In genomic region chr4:79613269-79613995, GRCh38 we compare ENCODE assay signal across 22 cellular contexts.
DNase-seq lines count a peak whose midpoint lies in the region; ATAC-seq, FAIRE-seq and TF ChIP-seq lines count a peak whose summit lies in the region.
"Had no signal": no experiment of that assay in that cellular context is flagged by ENCODE, and none has a peak within 500 bp of the region (broad histone marks: within the 10 kb centered on the region; RNA-seq: fewer than 3 reads in every experiment).

No MANE protein-coding gene starts in this region.

- no peak for ATAC-seq in lower lobe of right lung
- ATAC-seq: CD8-positive, alpha-beta T cell; GM12878; HCT116 had no signal

- intact Hi-C loops in lower lobe of right lung (cut with DNase I), result no loop called here

- H3K36me3 ChIP-seq in lower lobe of right lung, result no peaks in the 10 kb centered on the region
- H3K36me3 ChIP-seq: BLaER1 had no signal

- peak; percentile 33 for DNase-seq in DMS 273 (lab: John Stamatoyannopoulos, UW; ENCODE audit: unreplicated experiment)
- no peak for DNase-seq in DMS 273 treated with DMSO at 0.1 percent for 48 hours (lab: John Stamatoyannopoulos, UW)
- no peak for DNase-seq in D721Med (ENCODE audit: insufficient read length, low spot score)
- DNase-seq in NCI-H446 treated with DMSO at 0.1 percent for 48 hours (lab: John Stamatoyannopoulos, UW), result peak; percentile 78
- no peak for DNase-seq in lower lobe of right lung
- DNase-seq in NCI-H69 (lab: John Stamatoyannopoulos, UW), result no peak
- DNase-seq: Caco-2; CD4-positive, CD25-positive, alpha-beta regulatory T cell; CD8-positive, alpha-beta T cell; DMS153; DND-41; GDM1; GM23248; H9 had no signal

- no peaks in the 10 kb centered on the region for H3K4me1 ChIP-seq in lower lobe of right lung
- H3K4me1 ChIP-seq: BLaER1, Caco-2 had no signal

- H3K4me3 ChIP-seq in lower lobe of right lung, result no peak overlapping the region
- H3K4me3 ChIP-seq: BLaER1, GM12878, GM23248 had no signal

- no peak overlapping the region for H3K27ac ChIP-seq in lower lobe of right lung
- H3K27ac ChIP-seq: 22Rv1, BLaER1, C4-2B, GM23248 had no signal

- H3K27me3 ChIP-seq in lower lobe of right lung (ENCODE audit: low read depth), result no peaks in the 10 kb centered on the region
- H3K27me3 ChIP-seq: BLaER1 had no signal

- no peak for TF ChIP-seq CTCF in D721Med (IDR thresholded peaks at IDR 0.05; ENCODE audit: insufficient read depth, missing control alignments)
- TF ChIP-seq CTCF in lower lobe of right lung (IDR thresholded peaks at IDR 0.05), result no peak

- FAIRE-seq in D721Med (lab: Jason Lieb, UNC), result peak; percentile 11
- FAIRE-seq: A204.1, GM12878, GM19239, H1 had no signal

- H3K9me3 ChIP-seq in lower lobe of right lung, result no peaks in the 10 kb centered on the region
- H3K9me3 ChIP-seq: BLaER1, Caco-2 had no signal

Comparison
In these comparisons a context has a peak if more than half of its experiments do, and no peak if none do; other contexts are left out.
1. DNase-seq: peak in DMS 273 (single experiment) and NCI-H446 treated with DMSO at 0.1 percent for 48 hours (single experiment); none in DMS 273 treated with DMSO at 0.1 percent for 48 hours (single experiment), D721Med (single experiment), lower lobe of right lung (single experiment) and NCI-H69 (single experiment).